In the genomic region with DNA sequence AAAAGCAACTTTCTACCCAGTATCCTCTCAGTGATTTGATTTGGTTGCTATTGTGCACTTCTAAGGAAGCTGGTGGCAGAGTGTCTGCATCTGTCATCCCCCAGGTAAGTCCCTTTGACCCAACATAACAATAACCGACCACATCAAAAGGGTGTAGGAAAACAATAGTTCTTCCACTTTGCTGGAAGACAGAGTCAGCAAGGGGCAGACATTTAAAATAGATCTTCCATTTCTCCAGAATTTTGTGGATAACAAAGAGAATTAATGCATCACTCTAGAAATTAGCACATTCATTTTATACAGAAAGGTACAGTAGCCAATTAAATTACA, we compare ENCODE assay signal across 1 cellular context.
TF ChIP-seq lines count a peak whose summit lies in the region.

No MANE protein-coding gene starts in this region.

TF ChIP-seq in GM12878, 131 proteins besides CTCF, POLR2A, EP300 and RAD21 (continued from another document and continues in another):
- TF ChIP-seq TCF12 (IDR thresholded peaks at IDR 0.05; ENCODE audit: low read depth, low read length) (0 out of 2 replicates have a peak, but pooled peaks have one; percentile 26), HCFC1 (IDR thresholded peaks at IDR 0.05; ENCODE audit: low read length) (no peak), RELA (IDR thresholded peaks at IDR 0.05; ENCODE audit: borderline replicate concordance, partially characterized antibody) (no peak), SIN3A (IDR thresholded peaks at IDR 0.05; ENCODE audit: low read depth, low read length) (no peak), RBBP5 (conservative IDR thresholded peaks at IDR 0.05) (no peak), SREBF1 (IDR thresholded peaks at IDR 0.05; ENCODE audit: low read length) (no peak), ZSCAN29 (IDR thresholded peaks at IDR 0.05) (no peak), ZBED1 (IDR thresholded peaks at IDR 0.05; ENCODE audit: borderline replicate concordance) (no peak), WRNIP1 (IDR thresholded peaks at IDR 0.05; ENCODE audit: borderline replicate concordance, low read depth, low read length) (no peak), HDAC2 (IDR thresholded peaks at IDR 0.05) (no peak), DPF2 (IDR thresholded peaks at IDR 0.05) (no peak), ZNF274 (IDR thresholded peaks at IDR 0.05; ENCODE audit: insufficient read depth, insufficient read length) (no peak), MXI1 (IDR thresholded peaks at IDR 0.05; ENCODE audit: low read depth, low read length) (no peak), LARP7 (IDR thresholded peaks at IDR 0.05) (no peak), NBN (IDR thresholded peaks at IDR 0.05) (0 out of 2 replicates have a peak, but pooled peaks have one; percentile 11), RUNX3 (IDR thresholded peaks at IDR 0.05; ENCODE audit: low read length) (peak; percentile 82), JUND (IDR thresholded peaks at IDR 0.05; ENCODE audit: low read depth, low read length) (no peak), TBL1XR1 (IDR thresholded peaks at IDR 0.05; ENCODE audit: low read depth, low read length) (no peak), TARDBP (IDR thresholded peaks at IDR 0.05; ENCODE audit: borderline replicate concordance) (no peak), TCF7 (IDR thresholded peaks at IDR 0.05; ENCODE audit: borderline replicate concordance) (peak; percentile 93), EZH2 (IDR thresholded peaks at IDR 0.05; ENCODE audit: borderline replicate concordance, control insufficient read depth, low read depth, low read length) (no peak), CHD2 (IDR thresholded peaks at IDR 0.05; ENCODE audit: borderline replicate concordance, low read depth, low read length) (no peak), BCL11A (IDR thresholded peaks at IDR 0.05; ENCODE audit: low read depth, low read length) (0 out of 2 replicates have a peak, but pooled peaks have one; percentile 34), ZZZ3 (IDR thresholded peaks at IDR 0.05; ENCODE audit: control insufficient read depth, insufficient read length, low read depth) (no peak), SRF (IDR thresholded peaks at IDR 0.05; ENCODE audit: low read depth in 2 of 2, low read length in 2 of 2) (no peak), IKZF1 (conservative IDR thresholded peaks at IDR 0.05) (peak; percentile 16), FOXK2 (IDR thresholded peaks at IDR 0.05) (no peak), NR2C1 (IDR thresholded peaks at IDR 0.05) (no peak), ATF7 (IDR thresholded peaks at IDR 0.05; ENCODE audit: low read depth) (no peak), STAT1 (conservative IDR thresholded peaks at IDR 0.05) (no peak), CREM (IDR thresholded peaks at IDR 0.05; ENCODE audit: low read depth) (no peak), CEBPB (IDR thresholded peaks at IDR 0.05; ENCODE audit: borderline replicate concordance in 1 of 2, low read depth in 2 of 2, low read length in 2 of 2) (no peak), YY1 (IDR thresholded peaks at IDR 0.05; ENCODE audit: low read depth, low read length) (no peak), POLR2AphosphoS5 (IDR thresholded peaks at IDR 0.05; ENCODE audit: low read length) (no peak), ESRRA (IDR thresholded peaks at IDR 0.05; ENCODE audit: low read length) (no peak), CBFB (IDR thresholded peaks at IDR 0.05; ENCODE audit: low read depth) (no peak), BHLHE40 (IDR thresholded peaks at IDR 0.05; ENCODE audit: borderline replicate concordance in 1 of 2, low read depth in 2 of 2, low read length in 1 of 2) (no peak), CHD1 (IDR thresholded peaks at IDR 0.05; ENCODE audit: low read depth, low read length) (no peak), BRCA1 (IDR thresholded peaks at IDR 0.05; ENCODE audit: low read depth, low read length) (no peak), MEF2A (IDR thresholded peaks at IDR 0.05; ENCODE audit: insufficient read depth, low read depth, low read length) (no peak), HDAC6 (IDR thresholded peaks at IDR 0.05; ENCODE audit: unreplicated experiment) (no peak), NFIC (IDR thresholded peaks at IDR 0.05; ENCODE audit: low read depth, low read length) (0 out of 2 replicates have a peak, but pooled peaks have one; percentile 27), ZNF622 (IDR thresholded peaks at IDR 0.05) (no peak), GATAD2B (conservative IDR thresholded peaks at IDR 0.05; ENCODE audit: low read depth) (no peak), POLR2AphosphoS2 (IDR thresholded peaks at IDR 0.05; ENCODE audit: low read depth, low read length) (no peak), NFXL1 (IDR thresholded peaks at IDR 0.05; ENCODE audit: borderline replicate concordance) (no peak), POU2F2 (IDR thresholded peaks at IDR 0.05; ENCODE audit: borderline replicate concordance, low read depth, low read length) (no peak), ZNF24 (IDR thresholded peaks at IDR 0.05) (0 out of 2 replicates have a peak, but pooled peaks have one; percentile 15)
- TF ChIP-seq, protein P1, sequence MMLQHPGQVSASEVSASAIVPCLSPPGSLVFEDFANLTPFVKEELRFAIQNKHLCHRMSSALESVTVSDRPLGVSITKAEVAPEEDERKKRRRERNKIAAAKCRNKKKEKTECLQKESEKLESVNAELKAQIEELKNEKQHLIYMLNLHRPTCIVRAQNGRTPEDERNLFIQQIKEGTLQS (IDR thresholded peaks at IDR 0.05; ENCODE audit: borderline replicate concordance, extremely low read depth, low read depth, low read length), result no peak
- TF ChIP-seq, protein P2, sequence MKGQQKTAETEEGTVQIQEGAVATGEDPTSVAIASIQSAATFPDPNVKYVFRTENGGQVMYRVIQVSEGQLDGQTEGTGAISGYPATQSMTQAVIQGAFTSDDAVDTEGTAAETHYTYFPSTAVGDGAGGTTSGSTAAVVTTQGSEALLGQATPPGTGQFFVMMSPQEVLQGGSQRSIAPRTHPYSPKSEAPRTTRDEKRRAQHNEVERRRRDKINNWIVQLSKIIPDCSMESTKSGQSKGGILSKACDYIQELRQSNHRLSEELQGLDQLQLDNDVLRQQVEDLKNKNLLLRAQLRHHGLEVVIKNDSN (IDR thresholded peaks at IDR 0.05; ENCODE audit: borderline replicate concordance, extremely low read length, insufficient read depth, low read depth, low read length), result no peak
- TF ChIP-seq, protein P3, sequence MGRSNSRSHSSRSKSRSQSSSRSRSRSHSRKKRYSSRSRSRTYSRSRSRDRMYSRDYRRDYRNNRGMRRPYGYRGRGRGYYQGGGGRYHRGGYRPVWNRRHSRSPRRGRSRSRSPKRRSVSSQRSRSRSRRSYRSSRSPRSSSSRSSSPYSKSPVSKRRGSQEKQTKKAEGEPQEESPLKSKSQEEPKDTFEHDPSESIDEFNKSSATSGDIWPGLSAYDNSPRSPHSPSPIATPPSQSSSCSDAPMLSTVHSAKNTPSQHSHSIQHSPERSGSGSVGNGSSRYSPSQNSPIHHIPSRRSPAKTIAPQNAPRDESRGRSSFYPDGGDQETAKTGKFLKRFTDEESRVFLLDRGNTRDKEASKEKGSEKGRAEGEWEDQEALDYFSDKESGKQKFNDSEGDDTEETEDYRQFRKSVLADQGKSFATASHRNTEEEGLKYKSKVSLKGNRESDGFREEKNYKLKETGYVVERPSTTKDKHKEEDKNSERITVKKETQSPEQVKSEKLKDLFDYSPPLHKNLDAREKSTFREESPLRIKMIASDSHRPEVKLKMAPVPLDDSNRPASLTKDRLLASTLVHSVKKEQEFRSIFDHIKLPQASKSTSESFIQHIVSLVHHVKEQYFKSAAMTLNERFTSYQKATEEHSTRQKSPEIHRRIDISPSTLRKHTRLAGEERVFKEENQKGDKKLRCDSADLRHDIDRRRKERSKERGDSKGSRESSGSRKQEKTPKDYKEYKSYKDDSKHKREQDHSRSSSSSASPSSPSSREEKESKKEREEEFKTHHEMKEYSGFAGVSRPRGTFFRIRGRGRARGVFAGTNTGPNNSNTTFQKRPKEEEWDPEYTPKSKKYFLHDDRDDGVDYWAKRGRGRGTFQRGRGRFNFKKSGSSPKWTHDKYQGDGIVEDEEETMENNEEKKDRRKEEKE (IDR thresholded peaks at IDR 0.05), result no peak
- TF ChIP-seq, protein P4, sequence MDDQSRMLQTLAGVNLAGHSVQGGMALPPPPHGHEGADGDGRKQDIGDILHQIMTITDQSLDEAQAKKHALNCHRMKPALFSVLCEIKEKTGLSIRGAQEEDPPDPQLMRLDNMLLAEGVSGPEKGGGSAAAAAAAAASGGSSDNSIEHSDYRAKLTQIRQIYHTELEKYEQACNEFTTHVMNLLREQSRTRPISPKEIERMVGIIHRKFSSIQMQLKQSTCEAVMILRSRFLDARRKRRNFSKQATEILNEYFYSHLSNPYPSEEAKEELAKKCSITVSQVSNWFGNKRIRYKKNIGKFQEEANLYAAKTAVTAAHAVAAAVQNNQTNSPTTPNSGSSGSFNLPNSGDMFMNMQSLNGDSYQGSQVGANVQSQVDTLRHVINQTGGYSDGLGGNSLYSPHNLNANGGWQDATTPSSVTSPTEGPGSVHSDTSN (IDR thresholded peaks at IDR 0.05; ENCODE audit: insufficient replicate concordance, low read depth, low read length), result no peak
- TF ChIP-seq, protein P5, sequence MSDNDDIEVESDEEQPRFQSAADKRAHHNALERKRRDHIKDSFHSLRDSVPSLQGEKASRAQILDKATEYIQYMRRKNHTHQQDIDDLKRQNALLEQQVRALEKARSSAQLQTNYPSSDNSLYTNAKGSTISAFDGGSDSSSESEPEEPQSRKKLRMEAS (IDR thresholded peaks at IDR 0.05; ENCODE audit: low read depth, low read length), result no peak
- TF ChIP-seq, protein P6, sequence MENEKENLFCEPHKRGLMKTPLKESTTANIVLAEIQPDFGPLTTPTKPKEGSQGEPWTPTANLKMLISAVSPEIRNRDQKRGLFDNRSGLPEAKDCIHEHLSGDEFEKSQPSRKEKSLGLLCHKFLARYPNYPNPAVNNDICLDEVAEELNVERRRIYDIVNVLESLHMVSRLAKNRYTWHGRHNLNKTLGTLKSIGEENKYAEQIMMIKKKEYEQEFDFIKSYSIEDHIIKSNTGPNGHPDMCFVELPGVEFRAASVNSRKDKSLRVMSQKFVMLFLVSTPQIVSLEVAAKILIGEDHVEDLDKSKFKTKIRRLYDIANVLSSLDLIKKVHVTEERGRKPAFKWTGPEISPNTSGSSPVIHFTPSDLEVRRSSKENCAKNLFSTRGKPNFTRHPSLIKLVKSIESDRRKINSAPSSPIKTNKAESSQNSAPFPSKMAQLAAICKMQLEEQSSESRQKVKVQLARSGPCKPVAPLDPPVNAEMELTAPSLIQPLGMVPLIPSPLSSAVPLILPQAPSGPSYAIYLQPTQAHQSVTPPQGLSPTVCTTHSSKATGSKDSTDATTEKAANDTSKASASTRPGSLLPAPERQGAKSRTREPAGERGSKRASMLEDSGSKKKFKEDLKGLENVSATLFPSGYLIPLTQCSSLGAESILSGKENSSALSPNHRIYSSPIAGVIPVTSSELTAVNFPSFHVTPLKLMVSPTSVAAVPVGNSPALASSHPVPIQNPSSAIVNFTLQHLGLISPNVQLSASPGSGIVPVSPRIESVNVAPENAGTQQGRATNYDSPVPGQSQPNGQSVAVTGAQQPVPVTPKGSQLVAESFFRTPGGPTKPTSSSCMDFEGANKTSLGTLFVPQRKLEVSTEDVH (IDR thresholded peaks at IDR 0.05; ENCODE audit: low read depth, partially characterized antibody), result no peak
- TF ChIP-seq, protein P7, sequence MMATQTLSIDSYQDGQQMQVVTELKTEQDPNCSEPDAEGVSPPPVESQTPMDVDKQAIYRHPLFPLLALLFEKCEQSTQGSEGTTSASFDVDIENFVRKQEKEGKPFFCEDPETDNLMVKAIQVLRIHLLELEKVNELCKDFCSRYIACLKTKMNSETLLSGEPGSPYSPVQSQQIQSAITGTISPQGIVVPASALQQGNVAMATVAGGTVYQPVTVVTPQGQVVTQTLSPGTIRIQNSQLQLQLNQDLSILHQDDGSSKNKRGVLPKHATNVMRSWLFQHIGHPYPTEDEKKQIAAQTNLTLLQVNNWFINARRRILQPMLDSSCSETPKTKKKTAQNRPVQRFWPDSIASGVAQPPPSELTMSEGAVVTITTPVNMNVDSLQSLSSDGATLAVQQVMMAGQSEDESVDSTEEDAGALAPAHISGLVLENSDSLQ (IDR thresholded peaks at IDR 0.05), result no peak; the same call in 1 of the 2 replicates
- TF ChIP-seq, protein P8, sequence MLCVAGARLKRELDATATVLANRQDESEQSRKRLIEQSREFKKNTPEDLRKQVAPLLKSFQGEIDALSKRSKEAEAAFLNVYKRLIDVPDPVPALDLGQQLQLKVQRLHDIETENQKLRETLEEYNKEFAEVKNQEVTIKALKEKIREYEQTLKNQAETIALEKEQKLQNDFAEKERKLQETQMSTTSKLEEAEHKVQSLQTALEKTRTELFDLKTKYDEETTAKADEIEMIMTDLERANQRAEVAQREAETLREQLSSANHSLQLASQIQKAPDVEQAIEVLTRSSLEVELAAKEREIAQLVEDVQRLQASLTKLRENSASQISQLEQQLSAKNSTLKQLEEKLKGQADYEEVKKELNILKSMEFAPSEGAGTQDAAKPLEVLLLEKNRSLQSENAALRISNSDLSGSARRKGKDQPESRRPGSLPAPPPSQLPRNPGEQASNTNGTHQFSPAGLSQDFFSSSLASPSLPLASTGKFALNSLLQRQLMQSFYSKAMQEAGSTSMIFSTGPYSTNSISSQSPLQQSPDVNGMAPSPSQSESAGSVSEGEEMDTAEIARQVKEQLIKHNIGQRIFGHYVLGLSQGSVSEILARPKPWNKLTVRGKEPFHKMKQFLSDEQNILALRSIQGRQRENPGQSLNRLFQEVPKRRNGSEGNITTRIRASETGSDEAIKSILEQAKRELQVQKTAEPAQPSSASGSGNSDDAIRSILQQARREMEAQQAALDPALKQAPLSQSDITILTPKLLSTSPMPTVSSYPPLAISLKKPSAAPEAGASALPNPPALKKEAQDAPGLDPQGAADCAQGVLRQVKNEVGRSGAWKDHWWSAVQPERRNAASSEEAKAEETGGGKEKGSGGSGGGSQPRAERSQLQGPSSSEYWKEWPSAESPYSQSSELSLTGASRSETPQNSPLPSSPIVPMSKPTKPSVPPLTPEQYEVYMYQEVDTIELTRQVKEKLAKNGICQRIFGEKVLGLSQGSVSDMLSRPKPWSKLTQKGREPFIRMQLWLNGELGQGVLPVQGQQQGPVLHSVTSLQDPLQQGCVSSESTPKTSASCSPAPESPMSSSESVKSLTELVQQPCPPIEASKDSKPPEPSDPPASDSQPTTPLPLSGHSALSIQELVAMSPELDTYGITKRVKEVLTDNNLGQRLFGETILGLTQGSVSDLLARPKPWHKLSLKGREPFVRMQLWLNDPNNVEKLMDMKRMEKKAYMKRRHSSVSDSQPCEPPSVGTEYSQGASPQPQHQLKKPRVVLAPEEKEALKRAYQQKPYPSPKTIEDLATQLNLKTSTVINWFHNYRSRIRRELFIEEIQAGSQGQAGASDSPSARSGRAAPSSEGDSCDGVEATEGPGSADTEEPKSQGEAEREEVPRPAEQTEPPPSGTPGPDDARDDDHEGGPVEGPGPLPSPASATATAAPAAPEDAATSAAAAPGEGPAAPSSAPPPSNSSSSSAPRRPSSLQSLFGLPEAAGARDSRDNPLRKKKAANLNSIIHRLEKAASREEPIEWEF (IDR thresholded peaks at IDR 0.05; ENCODE audit: insufficient replicate concordance, low read depth, low read length), result no peak
